ENCODE assay signal across 9 cellular contexts in genomic region chr11:8959546-8960166, GRCh38. TPM values are rescaled to one million over a fixed set of nuclear protein-coding genes. Genes with fewer than 3 reads are reported as not detected.
DNase-seq lines count a peak whose midpoint lies in the region; ATAC-seq and TF ChIP-seq lines count a peak whose summit lies in the region.
"Had no signal": no experiment of that assay in that cellular context is flagged by ENCODE, and none has a peak within 500 bp of the region (broad histone marks: within the 10 kb centered on the region; RNA-seq: fewer than 3 reads in every experiment).

No MANE protein-coding gene starts in this region.

- H3K4me1 Mint-ChIP-seq in activated T-cell treated with anti-CD3 and anti-CD28 coated beads, Interleukin-2, amount 50 U/mL, for 24 hours (ENCODE audit: low read depth) = peaks cover 43% of the 10 kb centered on the region

- TF ChIP-seq POLR2A in gastroesophageal sphincter (IDR thresholded peaks at IDR 0.05) = no peak

- CTCF ChIA-PET in BJ (lab: Yijun Ruan, JAX) = interaction anchor here (0.6 to 5.2 kb wide), 32 partner anchors 9 to 765 kb away, joined by 3 to 49 read pairs (median 4); partner anchors contain the start of genes AKIP1 and ASCL3

- no peak overlapping the region for H3K9ac ChIP-seq in rectal smooth muscle tissue (ENCODE audit: low read length)

- H3K9me3 Mint-ChIP-seq in activated T-cell treated with anti-CD3 and anti-CD28 coated beads, Interleukin-2, amount 50 U/mL, for 24 hours = no peaks in the 10 kb centered on the region
- H3K9me3 Mint-ChIP-seq: activated B cell treated with CpG ODN at 0.5 μM for 24 hours had no signal

- H3K36me3 ChIP-seq in BJ (ENCODE audit: control insufficient read depth, insufficient read depth, low read length) = peaks cover 3% of the 10 kb centered on the region
- peaks cover 0 to 37% of the 10 kb centered on the region in 2 donors for H3K36me3 ChIP-seq in gastroesophageal sphincter
- no peaks in the 10 kb centered on the region for H3K36me3 ChIP-seq in rectal smooth muscle tissue (ENCODE audit: control insufficient read depth, insufficient read depth, low read length)

- H3K9me3 ChIP-seq in gastroesophageal sphincter = no peaks in the 10 kb centered on the region

- H3K27me3 ChIP-seq in BJ (ENCODE audit: control insufficient read depth, insufficient read depth, low read length) = no peaks in the 10 kb centered on the region
- no peaks in the 10 kb centered on the region for H3K27me3 ChIP-seq in gastroesophageal sphincter
- H3K27me3 ChIP-seq in rectal smooth muscle tissue (ENCODE audit: control insufficient read depth, insufficient read depth, low read length) = no peaks in the 10 kb centered on the region

- H3K27me3 Mint-ChIP-seq in activated T-cell treated with anti-CD3 and anti-CD28 coated beads, Interleukin-2, amount 50 U/mL, for 24 hours = no peaks in the 10 kb centered on the region
- H3K27me3 Mint-ChIP-seq: activated B cell treated with CpG ODN at 0.5 μM for 24 hours had no signal

- peak overlapping the region; percentile 58 for H3K27ac Mint-ChIP-seq in activated T-cell treated with anti-CD3 and anti-CD28 coated beads, Interleukin-2, amount 50 U/mL, for 24 hours
- H3K27ac Mint-ChIP-seq: activated B cell treated with CpG ODN at 0.5 μM for 24 hours had no signal

- no peak for TF ChIP-seq EP300 in gastroesophageal sphincter (IDR thresholded peaks at IDR 0.05)

- peaks cover 49% of the 10 kb centered on the region for H3K36me3 Mint-ChIP-seq in activated T-cell treated with anti-CD3 and anti-CD28 coated beads, Interleukin-2, amount 50 U/mL, for 24 hours (ENCODE audit: low read depth)

- no peak overlapping the region for H3K4me3 Mint-ChIP-seq in activated T-cell treated with anti-CD3 and anti-CD28 coated beads, Interleukin-2, amount 50 U/mL, for 24 hours
- H3K4me3 Mint-ChIP-seq: activated B cell treated with CpG ODN at 0.5 μM for 24 hours had no signal

- H3K4me3 ChIP-seq in BJ (ENCODE audit: low read depth, low read length) = no peak overlapping the region
- H3K4me3 ChIP-seq in gastroesophageal sphincter = peak overlapping the region in 1 of 2 donors; percentile 11
- no peak overlapping the region for H3K4me3 ChIP-seq in rectal smooth muscle tissue (ENCODE audit: low read length)

- H3K4me1 ChIP-seq in gastroesophageal sphincter = peaks cover 8 to 49% (median 9%) of the 10 kb centered on the region in 3 donors
- peaks cover 23% of the 10 kb centered on the region for H3K4me1 ChIP-seq in rectal smooth muscle tissue (ENCODE audit: control insufficient read depth, insufficient read depth, low read length)

- POLR2A ChIA-PET in BJ (lab: Charles Lee) = interaction anchor here (0.6 to 1.0 kb wide), 4 partner anchors 37 to 767 kb away, joined by 3 to 12 read pairs (median 4); no protein-coding TSS in a partner anchor

- intact Hi-C loops in posterior cingulate gyrus (cut with DNase I) = loop anchor here (5.0 to 10.0 kb wide), 2 partner anchors 47 to 275 kb away; partner anchors contain the start of genes AKIP1, RPL27A and TRIM66

- H3K27ac ChIP-seq in gastroesophageal sphincter (peak overlapping the region; percentile 32 to 74 (median 69)), rectal smooth muscle tissue (ENCODE audit: low read depth, low read length) (peak overlapping the region; percentile 61)

- TF ChIP-seq CTCF in BJ (IDR thresholded peaks at IDR 0.05; ENCODE audit: insufficient read depth, low read depth, low read length) (peak; percentile 66), GM12873 (IDR thresholded peaks at IDR 0.05; ENCODE audit: insufficient read depth, low read depth, low read length, missing control alignments) (peak; percentile 78), gastroesophageal sphincter (IDR thresholded peaks at IDR 0.05) (peak; percentile 21 to 70 (median 66))

- 13 to 17% methylated on average over 2 of the region's 2 CpGs for WGBS in gastroesophageal sphincter (ENCODE audit: low coverage in 1 of 2), 2 donors

- ATAC-seq in HG02885 (IDR thresholded peaks at IDR 0.05; ENCODE audit: poor library complexity, unreplicated experiment) (peak; percentile 51), gastroesophageal sphincter (peak; percentile 42)

- DNase-seq in BJ (ENCODE audit: low read depth) = peak; percentile 22
- DNase-seq in NCI-H2196 (lab: John Stamatoyannopoulos, UW; ENCODE audit: unreplicated experiment) = peak; percentile 72
- DNase-seq in activated T-cell treated with anti-CD3 and anti-CD28 coated beads, Interleukin-2, amount 50 U/mL, for 24 hours = no peak
- no peak for DNase-seq in posterior cingulate gyrus
- DNase-seq: activated B cell treated with CpG ODN at 0.5 μM for 24 hours had no signal

RNA-seq across cellular contexts. Expression of gene TMEM9B, which starts 4.6 kb away (rescaled TPM):
- polyA plus RNA-seq in BJ (2011; rRNA removed) = 24.6 and 46.4 TPM in 2 replicates
- 10.5 and 11.8 TPM in 2 replicates for polyA minus RNA-seq in BJ (2011; rRNA and poly(A)+ RNA removed)
- total RNA-seq in gastroesophageal sphincter = 10 to 100 TPM; 14.6 to 40.0 (median 21.5) TPM

RNA-seq across cellular contexts. Expression of gene ASCL3, which starts 16.8 kb away (rescaled TPM):
- polyA plus RNA-seq in BJ (2011; rRNA removed) = not detected in 2 replicates
- not detected in 2 replicates for polyA minus RNA-seq in BJ (2011; rRNA and poly(A)+ RNA removed)
- total RNA-seq in gastroesophageal sphincter = not detected
- total RNA-seq: activated B cell treated with CpG ODN at 0.5 μM for 24 hours had no signal

RNA-seq across cellular contexts. Expression of gene C11orf16, which starts 26.9 kb away (rescaled TPM):
- not detected in 2 replicates for polyA plus RNA-seq in BJ (2011; rRNA removed)
- not detected in 2 replicates for polyA minus RNA-seq in BJ (2011; rRNA and poly(A)+ RNA removed)
- total RNA-seq in gastroesophageal sphincter = not detected
- total RNA-seq: activated B cell treated with CpG ODN at 0.5 μM for 24 hours had no signal

RNA-seq across cellular contexts. Expression of gene NRIP3, which starts 44.1 kb away (rescaled TPM):
- 4.7 and 7.1 TPM in 2 replicates for polyA plus RNA-seq in BJ (2011; rRNA removed)
- 5.5 and 5.9 TPM in 2 replicates for polyA minus RNA-seq in BJ (2011; rRNA and poly(A)+ RNA removed)
- 1 to 10 TPM; 1.8 to 2.9 (median 2.2) TPM for total RNA-seq in gastroesophageal sphincter
- total RNA-seq: activated B cell treated with CpG ODN at 0.5 μM for 24 hours had no signal

RNA-seq across cellular contexts. Expression of gene AKIP1, which starts 48.7 kb away (rescaled TPM):
- polyA plus RNA-seq in BJ (2011; rRNA removed) = 39.4 and 50.6 TPM in 2 replicates
- polyA minus RNA-seq in BJ (2011; rRNA and poly(A)+ RNA removed) = 6.3 and 7.4 TPM in 2 replicates
- total RNA-seq in gastroesophageal sphincter = 10 to 100 TPM; 31.5 to 63.9 (median 44.7) TPM

Comparison
In these comparisons a context has a peak if more than half of its experiments do, and no peak if none do; other contexts are left out.
1. DNase-seq: peak in BJ (single experiment) and NCI-H2196 (single experiment); none in activated T-cell treated with anti-CD3 and anti-CD28 coated beads, Interleukin-2, amount 50 U/mL, for 24 hours (single experiment) and posterior cingulate gyrus (0 of 10).
2. Peak in every context shown above with its lines, with median percentiles within 50 percentile points of each other: CTCF ChIP-seq.